Comparison of ENCODE assay signal across 6 cellular contexts in genomic region chr19:6739884-6740588, GRCh38. TPM values are rescaled to one million over a fixed set of nuclear protein-coding genes. Genes with fewer than 3 reads are reported as not detected.
DNase-seq lines count a peak whose midpoint lies in the region; ATAC-seq and TF ChIP-seq lines count a peak whose summit lies in the region.

No MANE protein-coding gene starts in this region.

- H3K9me3 Mint-ChIP-seq in Caco-2 (ENCODE audit: unreplicated experiment), result no peaks in the 10 kb centered on the region

- CTCF ChIA-PET in Caco-2 (lab: Charles Lee), result interaction anchor here (1.1 kb wide), 1 partner anchor 13 kb away, joined by 3 read pairs; no protein-coding TSS in a partner anchor

- peaks cover 78% of the 10 kb centered on the region for H3K36me3 Mint-ChIP-seq in Caco-2 (ENCODE audit: insufficient read depth, unreplicated experiment)

- no peaks in the 10 kb centered on the region for H3K9me3 ChIP-seq in Caco-2

- no TSS peak for BruUV-seq in Caco-2 (replicated peaks; lab: Mats Ljungman, UMichigan)

- peak overlapping the region; percentile 78 for H3K4me3 Mint-ChIP-seq in Caco-2 (ENCODE audit: unreplicated experiment)

- H3K4me1 Mint-ChIP-seq in Caco-2 (ENCODE audit: low read depth, unreplicated experiment), result peaks cover 26% of the 10 kb centered on the region

- peak overlapping the region; percentile 95 for H3K4me3 ChIP-seq in Caco-2 (ENCODE audit: low read depth, low read length)
- H3K4me3 ChIP-seq in fibroblast of villous mesenchyme (ENCODE audit: low read depth, low read length), result peak overlapping the region; percentile 92

- peaks cover 20% of the 10 kb centered on the region for H3K4me1 ChIP-seq in Caco-2

- DNase-seq in Caco-2 (peak in 1 of 2 experiments; percentile 47), RPMI7951 (ENCODE audit: low read depth) (peak; percentile 32), fibroblast of villous mesenchyme (ENCODE audit: low read depth) (no peak), NCI-H1092 (lab: John Stamatoyannopoulos, UW) (no peak)
- peak; percentile 63 for DNase-seq in stimulated activated naive CD8-positive, alpha-beta T cell treated with anti-CD3 and anti-CD28 coated beads, Interleukin-15, Interleukin-2, amounts not matched to agents 100 U/mL and 50 U/mL, for 24 hours

- POLR2A ChIA-PET in Caco-2 (lab: Charles Lee), result interaction anchor here (0.6 to 1.0 kb wide), 2 partner anchors 13 to 49 kb away, joined by 4 to 11 read pairs; no protein-coding TSS in a partner anchor

- H3K27me3 ChIP-seq in Caco-2 (replicated peaks; ENCODE audit: control insufficient read depth, insufficient read depth, low read length), result no peaks in the 10 kb centered on the region

- intact Hi-C loops in Caco-2 (cut with micrococcal nuclease; ENCODE audit: unreplicated experiment), result no loop called here

- ATAC-seq in stimulated activated naive CD8-positive, alpha-beta T cell treated with anti-CD3 and anti-CD28 coated beads, Interleukin-15, Interleukin-2, amounts not matched to agents 100 U/mL and 50 U/mL, for 24 hours, result no peak
- ATAC-seq in GM18867 (IDR thresholded peaks at IDR 0.05; ENCODE audit: unreplicated experiment), result no peak

- no peaks in the 10 kb centered on the region for H3K27me3 Mint-ChIP-seq in Caco-2 (ENCODE audit: insufficient read depth, unreplicated experiment)

- H3K27ac Mint-ChIP-seq in Caco-2 (ENCODE audit: unreplicated experiment), result peak overlapping the region; percentile 99

- H3K36me3 ChIP-seq in Caco-2 (ENCODE audit: control insufficient read depth, insufficient read depth, low read length), result peaks cover 10% of the 10 kb centered on the region

- no peak for TF ChIP-seq CTCF in Caco-2 (IDR thresholded peaks at IDR 0.05; ENCODE audit: insufficient read depth in 1 of 2, low read depth in 1 of 2, low read length in 1 of 2, severe bottlenecking in 1 of 2, unreplicated experiment in 1 of 2)
- TF ChIP-seq CTCF in fibroblast of villous mesenchyme (IDR thresholded peaks at IDR 0.05; ENCODE audit: insufficient read depth, low read depth, low read length), result no peak

RNA-seq across cellular contexts. Expression of gene TRIP10, which starts 0.6 kb away (rescaled TPM):
- total RNA-seq in Caco-2 (2022) (106 and 107 TPM in 2 replicates), fibroblast of villous mesenchyme (49.9 and 50.1 TPM in 2 replicates)
- total RNA-seq in RPMI7951 (2014; rRNA removed; shearing (Covaris generic)), result 31.0 and 34.6 TPM in 2 replicates

RNA-seq across cellular contexts. Expression of gene GPR108, which starts 2.7 kb away (rescaled TPM):
- 48.9 and 53.6 TPM in 2 replicates for total RNA-seq in Caco-2 (2022)
- 39.8 and 55.9 TPM in 2 replicates for total RNA-seq in RPMI7951 (2014; rRNA removed; shearing (Covaris generic))
- total RNA-seq in fibroblast of villous mesenchyme, result 28.3 and 34.1 TPM in 2 replicates

RNA-seq across cellular contexts. Expression of gene C3, which starts 19.6 kb away (rescaled TPM):
- total RNA-seq in Caco-2 (2022) (19.3 and 21.7 TPM in 2 replicates), fibroblast of villous mesenchyme (1.6 and 76.0 TPM in 2 replicates)
- total RNA-seq in RPMI7951 (2014; rRNA removed; shearing (Covaris generic)), result 0.68 and 0.72 TPM in 2 replicates

RNA-seq across cellular contexts. Expression of gene SH2D3A, which starts 27.2 kb away (rescaled TPM):
- 20.5 and 24.5 TPM in 2 replicates for total RNA-seq in Caco-2 (2022)
- not detected in 2 replicates for total RNA-seq in RPMI7951 (2014; rRNA removed; shearing (Covaris generic))
- under 0.01 TPM in 1 of 2 replicates, not detected in the other for total RNA-seq in fibroblast of villous mesenchyme

RNA-seq across cellular contexts. Expression of gene VAV1, which starts 32.5 kb away (rescaled TPM):
- not detected in 2 replicates for total RNA-seq in Caco-2 (2022)
- total RNA-seq in RPMI7951 (2014; rRNA removed; shearing (Covaris generic)), result 0.12 TPM in 1 of 2 replicates, not detected in the other
- not detected in 2 replicates for total RNA-seq in fibroblast of villous mesenchyme

Comparison
In these comparisons a context has a peak if more than half of its experiments do, and no peak if none do; other contexts are left out.
1. DNase-seq: peak in RPMI7951 (single experiment) and stimulated activated naive CD8-positive, alpha-beta T cell treated with anti-CD3 and anti-CD28 coated beads, Interleukin-15, Interleukin-2, amounts not matched to agents 100 U/mL and 50 U/mL, for 24 hours (single experiment); none in fibroblast of villous mesenchyme (single experiment) and NCI-H1092 (single experiment).